In genomic region chrX:133419911-133420310, GRCh38 we compare ENCODE assay signal across 10 cellular contexts.
"Had no signal": no experiment of that assay in that cellular context is flagged by ENCODE, and none has a peak within 500 bp of the region (broad histone marks: within the 10 kb centered on the region; RNA-seq: fewer than 3 reads in every experiment).

No MANE protein-coding gene starts in this region.

- H3K9me3 ChIP-seq: HAP-1 had no signal

- ATAC-seq: GM23338, HCT116 had no signal

- DNase-seq: GM23248, GOT3, H7, H9, HCEC 1CT, HFFc6 had no signal

- FAIRE-seq: H54 had no signal

- H3K4me3 ChIP-seq: GM23248, GM23338, HAP-1 had no signal

- H3K27ac ChIP-seq: GM23248 had no signal

- H3K4me2 ChIP-seq: GM23338 had no signal
